ENCODE assay signal across 17 cellular contexts in the genomic region with DNA sequence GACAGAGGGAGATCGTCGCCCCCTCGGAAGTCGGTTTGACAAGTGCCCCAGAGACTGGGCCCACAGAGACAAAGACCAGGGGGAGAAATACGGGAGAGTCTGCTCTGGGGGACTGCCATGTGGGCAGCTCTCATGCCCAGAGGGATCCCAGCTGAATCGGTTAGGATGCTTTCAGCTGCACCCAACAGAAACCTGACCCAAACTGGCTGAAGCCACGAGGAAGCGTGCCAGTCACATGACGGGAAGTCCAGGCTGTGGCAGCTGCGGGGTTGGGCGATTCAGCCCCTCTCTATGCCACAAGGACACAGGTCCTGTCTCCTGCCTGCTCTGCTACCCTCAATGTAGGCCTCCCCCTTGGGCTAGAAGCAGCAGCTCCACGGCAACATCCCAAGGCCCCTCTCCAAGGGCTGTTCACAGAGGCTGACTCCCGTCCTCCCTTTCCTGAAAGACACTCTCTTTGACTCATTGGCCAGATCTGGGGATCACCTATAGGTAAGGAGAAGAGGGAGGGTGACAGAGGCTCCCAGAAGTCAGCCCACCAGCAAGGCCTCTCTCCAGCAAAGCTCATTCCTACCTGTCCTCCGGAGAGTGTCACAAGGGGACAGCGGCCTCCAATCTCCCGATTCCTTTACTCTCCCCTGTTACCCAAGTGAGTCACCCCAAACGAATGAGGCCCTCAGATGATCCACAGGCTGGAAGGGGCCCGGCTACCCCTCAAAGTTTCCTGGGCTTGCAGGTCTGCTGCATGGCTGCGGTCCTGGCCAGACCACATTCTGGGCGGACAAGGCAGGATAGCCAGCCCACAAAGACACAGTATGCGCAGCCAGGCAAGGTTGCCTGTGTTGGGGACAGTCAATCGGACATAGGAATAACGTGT.
A peak's percentile ranks its signal among the peaks of the same experiment; 100 is the strongest.
DNase-seq lines count a peak whose midpoint lies in the region; FAIRE-seq and TF ChIP-seq lines count a peak whose summit lies in the region.
"Had no signal": no experiment of that assay in that cellular context is flagged by ENCODE, and none has a peak within 500 bp of the region (broad histone marks: within the 10 kb centered on the region; RNA-seq: fewer than 3 reads in every experiment).

No MANE protein-coding gene starts in this region.

- no peaks in the 10 kb centered on the region for H3K27me3 ChIP-seq in BLaER1 treated with 17β-estradiol and CSF1 and Interleukin-3, amounts not matched to agents 10 nM and 100 nM
- peaks cover 0 to 79% (median 14%) of the 10 kb centered on the region in 7 donors for H3K27me3 ChIP-seq in spleen (replicated peaks in 1 of 7)

- peaks cover 10 to 53% (median 37%) of the 10 kb centered on the region in 10 experiments for H3K4me1 ChIP-seq in BLaER1 treated with 17β-estradiol and CSF1 and Interleukin-3, amounts not matched to agents 10 nM and 100 nM
- H3K4me1 ChIP-seq in kidney (ENCODE audit: control insufficient read depth in 1 of 2, insufficient read depth in 1 of 2, low read depth in 1 of 2, low read length in 2 of 2) (no peaks in the 10 kb centered on the region), spleen (peaks cover 0 to 6% (median 0%) of the 10 kb centered on the region in 6 donors)
- H3K4me1 ChIP-seq: BE2C had no signal

- H3K27ac ChIP-seq in BLaER1 treated with 17β-estradiol and CSF1 and Interleukin-3, amounts not matched to agents 10 nM and 100 nM = no peak overlapping the region
- peak overlapping the region; percentile 1 for H3K27ac ChIP-seq in angular gyrus (ENCODE audit: low read depth, low read length)
- H3K27ac ChIP-seq in kidney (ENCODE audit: low read depth in 2 of 2, low read length in 2 of 2) = no peak overlapping the region
- H3K27ac ChIP-seq in spleen = no peak overlapping the region

- no peak overlapping the region for H3K9ac ChIP-seq in BLaER1 treated with 17β-estradiol and CSF1 and Interleukin-3, amounts not matched to agents 10 nM and 100 nM
- H3K9ac ChIP-seq in kidney (ENCODE audit: low read length in 2 of 2) = no peak overlapping the region

- 74 to 83% (median 76%) methylated on average over 17 to 23 of the region's 23 CpGs for WGBS in spleen, 5 donors

- DNase-seq in kidney (peak; percentile 41), spleen (peak; percentile 66), HT-29 (ENCODE audit: low spot score) (no peak), NCI-H1436 (lab: John Stamatoyannopoulos, UW) (no peak), SW480 (ENCODE audit: low spot score) (no peak)
- DNase-seq: BE2C; Caco-2; CD8-positive, alpha-beta memory T cell; DND-41; GDM1; HCEC 1CT; HFFc6 had no signal

- H3K9me3 ChIP-seq in BLaER1 treated with 17β-estradiol and CSF1 and Interleukin-3, amounts not matched to agents 10 nM and 100 nM (replicated peaks in 1 of 11) = no peaks in the 10 kb centered on the region
- H3K9me3 ChIP-seq in kidney (ENCODE audit: control insufficient read depth in 1 of 2, low read length in 2 of 2) (no peaks in the 10 kb centered on the region), spleen (no peaks in the 10 kb centered on the region)
- H3K9me3 ChIP-seq: BE2C, Caco-2 had no signal

- TF ChIP-seq CTCF in kidney (IDR thresholded peaks at IDR 0.05; ENCODE audit: borderline replicate concordance, extremely low read depth, insufficient read depth) (no peak), spleen (IDR thresholded peaks at IDR 0.05 in 8 of 11, conservative IDR thresholded peaks at IDR 0.05 in 3 of 11) (no peak)

- H3K4me2 ChIP-seq in BLaER1 treated with 17β-estradiol and CSF1 and Interleukin-3, amounts not matched to agents 10 nM and 100 nM = peak overlapping the region; percentile 28 to 85 (median 72)

- H4K20me1 ChIP-seq in BLaER1 treated with 17β-estradiol and CSF1 and Interleukin-3, amounts not matched to agents 10 nM and 100 nM = no peaks in the 10 kb centered on the region; a peak in 1 of 22 replicates

- H3K4me3 ChIP-seq in BLaER1 treated with 17β-estradiol and CSF1 and Interleukin-3, amounts not matched to agents 10 nM and 100 nM = no peak overlapping the region
- H3K4me3 ChIP-seq in kidney (ENCODE audit: low read length in 2 of 2) = no peak overlapping the region
- H3K4me3 ChIP-seq in spleen = no peak overlapping the region

- no peak for FAIRE-seq in kidney (lab: Jason Lieb, UNC)
- FAIRE-seq: A204.1, GM12892, GM19239 had no signal

- TF ChIP-seq POLR2A in spleen (IDR thresholded peaks at IDR 0.05) = no peak

- intact Hi-C loops in kidney (cut with DNase I) = no loop called here
- intact Hi-C loops in spleen (cut with DNase I; ENCODE audit: low total_unique reads) = no loop called here

- no peaks in the 10 kb centered on the region for H3K36me3 ChIP-seq in BLaER1 treated with 17β-estradiol and CSF1 and Interleukin-3, amounts not matched to agents 10 nM and 100 nM
- no peaks in the 10 kb centered on the region for H3K36me3 ChIP-seq in kidney (ENCODE audit: control insufficient read depth in 1 of 2, insufficient read depth in 2 of 2, low read length in 2 of 2)
- H3K36me3 ChIP-seq in spleen = no peaks in the 10 kb centered on the region
- H3K36me3 ChIP-seq: BE2C had no signal

Comparison
In these comparisons a context has a peak if more than half of its experiments do, and no peak if none do; other contexts are left out.
1. DNase-seq: peak in kidney (single experiment) and spleen (single experiment); none in HT-29 (single experiment), NCI-H1436 (single experiment) and SW480 (single experiment).